Comparison of ENCODE assay signal across 27 cellular contexts in the genomic region with DNA sequence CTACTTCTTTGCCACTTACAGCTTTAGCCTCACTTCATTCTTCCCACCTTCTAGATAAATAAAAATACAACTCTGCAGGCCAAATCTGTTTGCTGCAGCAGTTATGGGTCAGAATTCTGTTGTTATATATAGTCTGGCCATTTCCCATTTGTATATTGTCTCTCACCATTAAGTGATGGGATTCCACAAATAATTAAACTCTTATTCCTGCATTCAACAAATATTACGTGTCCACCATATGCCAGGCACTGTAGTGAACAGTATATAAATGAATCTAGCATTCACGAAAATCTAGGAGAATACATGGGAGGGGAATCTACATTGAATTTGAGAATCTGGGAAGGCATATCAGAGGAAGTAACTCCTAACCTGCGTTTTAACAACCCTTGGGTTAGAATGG. TPM values are rescaled to one million over a fixed set of nuclear protein-coding genes. Genes with fewer than 3 reads are reported as not detected.
DNase-seq lines count a peak whose midpoint lies in the region; ATAC-seq, FAIRE-seq and TF ChIP-seq lines count a peak whose summit lies in the region.
"Had no signal": no experiment of that assay in that cellular context is flagged by ENCODE, and none has a peak within 500 bp of the region (broad histone marks: within the 10 kb centered on the region; RNA-seq: fewer than 3 reads in every experiment).

No MANE protein-coding gene starts in this region.

- H3K79me2 ChIP-seq in ACC112 (ENCODE audit: control insufficient read depth, insufficient read depth, low read length, unreplicated experiment) (no peaks in the 10 kb centered on the region), K562 (ENCODE audit: control insufficient read depth, insufficient read depth, low read length) (peaks cover 26% of the 10 kb centered on the region)

- DNase-seq in HFFc6: no peak
- DNase-seq in K562 (ENCODE audit: extremely low read depth in 1 of 4, low spot score in 3 of 4): no peak
- no peak for DNase-seq in osteocyte (ENCODE audit: extremely low spot score, unreplicated experiment)
- DNase-seq in HuH-7.5 (ENCODE audit: low spot score): no peak
- no peak for DNase-seq in ascending aorta (ENCODE audit: low spot score in 2 of 2)
- DNase-seq in NCI-H82 (lab: John Stamatoyannopoulos, UW): no peak
- no peak for DNase-seq in stimulated activated naive CD8-positive, alpha-beta T cell treated with anti-CD3 and anti-CD28 coated beads, Interleukin-15, Interleukin-2, amounts not matched to agents 100 U/mL and 50 U/mL, for 24 hours
- DNase-seq: activated CD4-positive, alpha-beta T cell treated with anti-CD3 and anti-CD28 coated beads for 1 hour; activated CD8-positive, alpha-beta T cell treated with anti-CD3 and anti-CD28 coated beads, Interleukin-2, amount 10 ng/mL, durations not matched to agents 7 days and 5 days; activated effector memory CD4-positive, alpha-beta T cell treated with anti-CD3 and anti-CD28 coated beads, Interleukin-2, amount 50 U/mL, for 16 hours; activated naive CD8-positive, alpha-beta T cell treated with anti-CD3 and anti-CD28 coated beads, Interleukin-2, amount 10 ng/mL, durations not matched to agents 7 days and 5 days; DMS79 treated with DMSO at 0.1 percent for 48 hours; effector CD4-positive, alpha-beta T cell; immature natural killer cell; naive thymus-derived CD8-positive, alpha-beta T cell; NCI-H2081; posterior cingulate gyrus; SHP77; stimulated activated CD4-positive, alpha-beta T cell treated with anti-CD3 and anti-CD28 coated beads, Interleukin-2, amount 100 ng/mL, for 24 hours; T-cell had no signal

- H3K27me3 Mint-ChIP-seq in HFFc6 (ENCODE audit: insufficient read depth) (peaks cover under 1% of the 10 kb centered on the region; the same call in 1 of the 2 replicates), osteocyte (ENCODE audit: unreplicated experiment) (no peaks in the 10 kb centered on the region)
- H3K27me3 Mint-ChIP-seq: brain; naive thymus-derived CD8-positive, alpha-beta T cell; T-cell had no signal

- ATAC-seq in K562: no peak
- no peak for ATAC-seq in stimulated activated naive CD8-positive, alpha-beta T cell treated with anti-CD3 and anti-CD28 coated beads, Interleukin-15, Interleukin-2, amounts not matched to agents 100 U/mL and 50 U/mL, for 24 hours
- ATAC-seq: activated CD8-positive, alpha-beta T cell treated with anti-CD3 and anti-CD28 coated beads, Interleukin-2, amount 10 ng/mL, durations not matched to agents 7 days and 5 days; naive thymus-derived CD8-positive, alpha-beta T cell; stimulated activated effector memory CD8-positive, alpha-beta T cell treated with anti-CD3 and anti-CD28 coated beads, Interleukin-12 subunit alpha, Interleukin-12 subunit beta, amount 100 ng/mL, for 72 hours; T-cell had no signal

- H3K27me3 ChIP-seq in ACC112 (ENCODE audit: insufficient read depth, low read length) (no peaks in the 10 kb centered on the region), K562 (ENCODE audit: control insufficient read depth in 2 of 2, insufficient read depth in 2 of 2, low read length in 2 of 2) (no peaks in the 10 kb centered on the region), ascending aorta (no peaks in the 10 kb centered on the region)
- H3K27me3 ChIP-seq: foreskin keratinocyte had no signal

- no peak for TF ChIP-seq CTCF in HFFc6 (IDR thresholded peaks at IDR 0.05)
- TF ChIP-seq CTCF in K562 (IDR thresholded peaks at IDR 0.05 in 2 of 3, conservative IDR thresholded peaks at IDR 0.05 in 1 of 3; ENCODE audit: insufficient read depth in 2 of 3, low read depth in 1 of 3, low read length in 3 of 3): no peak
- no peak for TF ChIP-seq CTCF in osteocyte (IDR thresholded peaks at IDR 0.05)
- TF ChIP-seq CTCF in ascending aorta (IDR thresholded peaks at IDR 0.05): no peak

- H2AFZ ChIP-seq in ACC112 (ENCODE audit: low read length, unreplicated experiment) (peak overlapping the region; percentile 88), K562 (ENCODE audit: low read depth, low read length) (peak overlapping the region; percentile 86; the same call in 1 of the 2 replicates)

- no peak for TF ChIP-seq EP300 in K562 (IDR thresholded peaks at IDR 0.05; ENCODE audit: low read length)

- no peak for FAIRE-seq in K562 (lab: Jason Lieb, UNC)
- FAIRE-seq: TTC549 had no signal

- no peaks in the 10 kb centered on the region for H3K36me3 ChIP-seq in ACC112 (ENCODE audit: insufficient read depth, low read length)
- no peaks in the 10 kb centered on the region for H3K36me3 ChIP-seq in K562 (ENCODE audit: control insufficient read depth, insufficient read depth, low read length)
- H3K36me3 ChIP-seq in ascending aorta: no peaks in the 10 kb centered on the region
- H3K36me3 ChIP-seq: HAP-1 had no signal

- H3K9me1 ChIP-seq in K562 (ENCODE audit: control insufficient read depth, insufficient read depth, low read length): no peaks in the 10 kb centered on the region

- no peak for TF ChIP-seq POLR2A in K562 (conservative IDR thresholded peaks at IDR 0.05)

- H3K4me3 Mint-ChIP-seq in HFFc6: peak overlapping the region; percentile 14; the same call in 1 of the 2 replicates
- H3K4me3 Mint-ChIP-seq in osteocyte (ENCODE audit: unreplicated experiment): no peak overlapping the region
- H3K4me3 Mint-ChIP-seq: activated CD8-positive, alpha-beta T cell treated with anti-CD3 and anti-CD28 coated beads, Interleukin-2, amount 10 ng/mL, durations not matched to agents 7 days and 5 days; activated naive CD8-positive, alpha-beta T cell treated with anti-CD3 and anti-CD28 coated beads, Interleukin-2, amount 10 ng/mL, durations not matched to agents 7 days and 5 days; immature natural killer cell; mesothelial cell of epicardium; naive thymus-derived CD8-positive, alpha-beta T cell; stimulated activated effector memory CD8-positive, alpha-beta T cell treated with anti-CD3 and anti-CD28 coated beads, Interleukin-12 subunit alpha, Interleukin-12 subunit beta, amount 100 ng/mL, for 72 hours; T-cell had no signal

- WGBS in K562 (ENCODE audit: insufficient coverage, low coverage, missing lambda C conversion rate): 46% methylated on average over 3 of the region's 3 CpGs

- H3K4me1 Mint-ChIP-seq in HFFc6 (ENCODE audit: low read depth) (peaks cover 55% of the 10 kb centered on the region), osteocyte (ENCODE audit: unreplicated experiment) (peaks cover 31% of the 10 kb centered on the region)
- H3K4me1 Mint-ChIP-seq: activated naive CD8-positive, alpha-beta T cell treated with anti-CD3 and anti-CD28 coated beads, Interleukin-2, amount 10 ng/mL, durations not matched to agents 7 days and 5 days; immature natural killer cell had no signal

- H4K20me1 ChIP-seq in K562 (replicated peaks; ENCODE audit: control insufficient read depth, insufficient read depth, low read length): no peaks in the 10 kb centered on the region

- H3K27ac ChIP-seq in ACC112 (ENCODE audit: low read depth, low read length): peak overlapping the region; percentile 73; the same call in 1 of the 2 replicates
- peak overlapping the region; percentile 56; the same call in 1 of the 3 replicates for H3K27ac ChIP-seq in K562 (ENCODE audit: extremely low read depth, low read depth, low read length)
- peak overlapping the region in 1 of 2 donors; percentile 65 for H3K27ac ChIP-seq in ascending aorta
- H3K27ac ChIP-seq: foreskin keratinocyte had no signal

- BruUV-seq in K562 (replicated peaks; lab: Mats Ljungman, UMichigan): no TSS peak

- peaks cover under 1% of the 10 kb centered on the region; the same call in 1 of the 2 replicates for H3K36me3 Mint-ChIP-seq in HFFc6 (ENCODE audit: low read depth)
- no peaks in the 10 kb centered on the region for H3K36me3 Mint-ChIP-seq in osteocyte (ENCODE audit: unreplicated experiment)
- H3K36me3 Mint-ChIP-seq: activated naive CD8-positive, alpha-beta T cell treated with anti-CD3 and anti-CD28 coated beads, Interleukin-2, amount 10 ng/mL, durations not matched to agents 7 days and 5 days; brain; immature natural killer cell; mesothelial cell of epicardium; naive thymus-derived CD8-positive, alpha-beta T cell; stimulated activated effector memory CD8-positive, alpha-beta T cell treated with anti-CD3 and anti-CD28 coated beads, Interleukin-12 subunit alpha, Interleukin-12 subunit beta, amount 100 ng/mL, for 72 hours; T-cell had no signal

- peak overlapping the region in 1 of 2 experiments; percentile 52; a peak in 1 of 4 replicates for H3K9ac ChIP-seq in K562 (ENCODE audit: insufficient read depth in 1 of 2, low read depth in 2 of 2, low read length in 2 of 2)

- peaks cover 38% of the 10 kb centered on the region for H3K4me1 ChIP-seq in ACC112 (ENCODE audit: control insufficient read depth, insufficient read depth, low read length, unreplicated experiment)
- H3K4me1 ChIP-seq in K562 (replicated peaks in 1 of 2; ENCODE audit: control insufficient read depth in 2 of 2, insufficient read depth in 2 of 2, low read length in 2 of 2): peaks cover 19 to 34% of the 10 kb centered on the region in 2 experiments
- H3K4me1 ChIP-seq in ascending aorta: peaks cover 0 to 9% of the 10 kb centered on the region in 2 donors

- in situ Hi-C loops in K562 (cut with MboI): no loop called here

- H3K9me3 ChIP-seq in K562 (replicated peaks; ENCODE audit: control insufficient read depth, insufficient read depth, low read depth, low read length): no peaks in the 10 kb centered on the region
- no peaks in the 10 kb centered on the region for H3K9me3 ChIP-seq in ascending aorta
- H3K9me3 ChIP-seq: HAP-1 had no signal

- POLR2A ChIA-PET in K562 (lab: Yijun Ruan, JAX): interaction anchor here (1.1 kb wide), 1 partner anchor 11 kb away, joined by 7 read pairs; the partner anchor contains the start of gene CDC73

- H3K27ac Mint-ChIP-seq in HFFc6 (peak overlapping the region; percentile 87), osteocyte (ENCODE audit: unreplicated experiment) (peak overlapping the region; percentile 50)
- H3K27ac Mint-ChIP-seq: activated CD8-positive, alpha-beta T cell treated with anti-CD3 and anti-CD28 coated beads, Interleukin-2, amount 10 ng/mL, durations not matched to agents 7 days and 5 days; activated naive CD8-positive, alpha-beta T cell treated with anti-CD3 and anti-CD28 coated beads, Interleukin-2, amount 10 ng/mL, durations not matched to agents 7 days and 5 days; immature natural killer cell; naive thymus-derived CD8-positive, alpha-beta T cell; stimulated activated effector memory CD8-positive, alpha-beta T cell treated with anti-CD3 and anti-CD28 coated beads, Interleukin-12 subunit alpha, Interleukin-12 subunit beta, amount 100 ng/mL, for 72 hours; T-cell had no signal

- intact Hi-C loops in K562 (cut with micrococcal nuclease) (no loop called here), ascending aorta (cut with DNase I) (no loop called here)

- TF ChIP-seq RAD21 in K562 (CRISPR knock-in tag; conservative IDR thresholded peaks at IDR 0.05 in 1 of 2, IDR thresholded peaks at IDR 0.05 in 1 of 2): no peak

- H3K4me3 ChIP-seq in ACC112 (ENCODE audit: low read depth, low read length): no peak overlapping the region
- H3K4me3 ChIP-seq in K562: no peak overlapping the region
- no peak overlapping the region for H3K4me3 ChIP-seq in ascending aorta
- H3K4me3 ChIP-seq: HAP-1 had no signal

- H3K9me3 Mint-ChIP-seq in HFFc6 (peaks cover under 1% of the 10 kb centered on the region; the same call in 1 of the 2 replicates), osteocyte (ENCODE audit: unreplicated experiment) (no peaks in the 10 kb centered on the region)
- H3K9me3 Mint-ChIP-seq: activated naive CD8-positive, alpha-beta T cell treated with anti-CD3 and anti-CD28 coated beads, Interleukin-2, amount 10 ng/mL, durations not matched to agents 7 days and 5 days; brain; immature natural killer cell; mesothelial cell of epicardium; naive thymus-derived CD8-positive, alpha-beta T cell; stimulated activated effector memory CD8-positive, alpha-beta T cell treated with anti-CD3 and anti-CD28 coated beads, Interleukin-12 subunit alpha, Interleukin-12 subunit beta, amount 100 ng/mL, for 72 hours; T-cell had no signal

- CTCF ChIA-PET in K562 (lab: Yijun Ruan, JAX; ENCODE audit: low intra/inter-chr PET ratio): no interaction called here

- H3K4me2 ChIP-seq in K562 (ENCODE audit: insufficient read depth, low read length): no peak overlapping the region

RNA-seq across cellular contexts. Expression of gene GLRX2, which starts 5.7 kb away (rescaled TPM):
- 10 to 100 TPM; 32.8 to 39.1 (median 34.7) TPM for total RNA-seq in HFFc6 (2021; fragmentation: NEBNext Ultra II Directional; extraction: Animal tissue kit (Norgen Biotek cat#: 25700))
- 4.8 and 10.3 TPM in 2 replicates for total RNA-seq in K562 (2011; cell fraction: chromatin; rRNA removed; ENCODE audit: low replicate concordance)
- 2.8 and 4.2 TPM in 2 replicates for total RNA-seq in K562 (2011; cell fraction: nucleolus; rRNA removed)
- 4.3 and 8.2 TPM in 2 replicates for total RNA-seq in K562 (2011; cell fraction: nucleoplasm; rRNA removed)
- total RNA-seq in K562 (2014; rRNA removed): 29.4 and 54.2 TPM in 2 replicates
- 82.6 and 99.3 TPM in 2 replicates for total RNA-seq in K562 (2014; rRNA removed; fragmentation: Illumina TruSeq; extraction: Trizol)
- 61.4 and 72.1 TPM in 2 replicates for total RNA-seq in K562 (2015; rRNA removed; fragmentation: Illumina TruSeq; extraction: Trizol)
- 64.2 and 69.5 TPM in 2 replicates for total RNA-seq in K562 (2021)
- 21.4 and 47.8 TPM in 2 replicates for polyA plus RNA-seq in K562 (2011; rRNA removed)
- 10.6 and 15.4 TPM in 2 replicates for polyA plus RNA-seq in K562 (2011; cell fraction: cytosol; rRNA removed)
- polyA plus RNA-seq in K562 (2011; cell fraction: nucleus; rRNA removed): 7.8 and 8.6 TPM in 2 replicates
- polyA plus RNA-seq in K562 (2012): 56.4 and 76.0 TPM in 2 replicates
- 47.7 and 55.1 TPM in 2 replicates for polyA plus RNA-seq in K562 (2014; fragmentation: Illumina TruSeq; extraction: Trizol)
- polyA plus RNA-seq in K562 (2014; fragmentation: Nextera tagmentation; extraction: Ambion mirVana): 10 to 100 TPM; 13.3 to 16.8 TPM
- polyA plus RNA-seq in K562 (2014; rRNA removed): 62.2 and 62.4 TPM in 2 replicates
- 9.6 and 14.7 TPM in 2 replicates for polyA minus RNA-seq in K562 (2011; rRNA and poly(A)+ RNA removed)
- 5.5 and 6.5 TPM in 2 replicates for polyA minus RNA-seq in K562 (2011; cell fraction: cytosol; rRNA and poly(A)+ RNA removed)
- 3.6 and 5.6 TPM in 2 replicates for polyA minus RNA-seq in K562 (2011; cell fraction: nucleus; rRNA and poly(A)+ RNA removed)
- 22.7 and 24.3 TPM in 2 replicates for total RNA-seq in osteocyte
- total RNA-seq in ascending aorta: 2.8 TPM

RNA-seq across cellular contexts. Expression of gene CDC73, which starts 11.0 kb away (rescaled TPM):
- total RNA-seq in HFFc6 (2021; fragmentation: NEBNext Ultra II Directional; extraction: Animal tissue kit (Norgen Biotek cat#: 25700)): 10 to 100 TPM; 62.8 to 71.6 (median 65.2) TPM
- 67.4 and 171 TPM in 2 replicates for total RNA-seq in K562 (2011; cell fraction: chromatin; rRNA removed; ENCODE audit: low replicate concordance)
- total RNA-seq in K562 (2011; cell fraction: nucleolus; rRNA removed): 19.8 and 31.1 TPM in 2 replicates
- 63.6 and 113 TPM in 2 replicates for total RNA-seq in K562 (2011; cell fraction: nucleoplasm; rRNA removed)
- total RNA-seq in K562 (2014; rRNA removed): 19.0 and 20.1 TPM in 2 replicates
- total RNA-seq in K562 (2014; rRNA removed; fragmentation: Illumina TruSeq; extraction: Trizol): 30.1 and 33.8 TPM in 2 replicates
- total RNA-seq in K562 (2015; rRNA removed; fragmentation: Illumina TruSeq; extraction: Trizol): 23.6 and 26.0 TPM in 2 replicates
- 57.1 and 60.5 TPM in 2 replicates for total RNA-seq in K562 (2021)
- polyA plus RNA-seq in K562 (2011; rRNA removed): 41.3 and 61.7 TPM in 2 replicates
- 7.8 and 13.1 TPM in 2 replicates for polyA plus RNA-seq in K562 (2011; cell fraction: cytosol; rRNA removed)
- polyA plus RNA-seq in K562 (2011; cell fraction: nucleus; rRNA removed): 12.3 and 15.1 TPM in 2 replicates
- polyA plus RNA-seq in K562 (2012): 18.3 and 35.0 TPM in 2 replicates
- polyA plus RNA-seq in K562 (2014; fragmentation: Illumina TruSeq; extraction: Trizol): 35.1 and 42.5 TPM in 2 replicates
- 10 to 100 TPM; 23.7 to 28.7 TPM for polyA plus RNA-seq in K562 (2014; fragmentation: Nextera tagmentation; extraction: Ambion mirVana)
- 28.8 and 30.1 TPM in 2 replicates for polyA plus RNA-seq in K562 (2014; rRNA removed)
- 122 and 129 TPM in 2 replicates for polyA minus RNA-seq in K562 (2011; rRNA and poly(A)+ RNA removed)
- 24.0 and 28.8 TPM in 2 replicates for polyA minus RNA-seq in K562 (2011; cell fraction: cytosol; rRNA and poly(A)+ RNA removed)
- 42.7 and 68.6 TPM in 2 replicates for polyA minus RNA-seq in K562 (2011; cell fraction: nucleus; rRNA and poly(A)+ RNA removed)
- total RNA-seq in osteocyte: 69.5 and 73.3 TPM in 2 replicates
- total RNA-seq in ascending aorta: 26.5 TPM

RNA-seq across cellular contexts. Expression of gene RO60, which starts 51.5 kb away (rescaled TPM):
- total RNA-seq in HFFc6 (2021; fragmentation: NEBNext Ultra II Directional; extraction: Animal tissue kit (Norgen Biotek cat#: 25700)): 10 to 100 TPM; 59.7 to 79.0 (median 61.8) TPM
- 38.1 and 70.7 TPM in 2 replicates for total RNA-seq in K562 (2011; cell fraction: chromatin; rRNA removed; ENCODE audit: low replicate concordance)
- 42.0 and 43.2 TPM in 2 replicates for total RNA-seq in K562 (2011; cell fraction: nucleolus; rRNA removed)
- total RNA-seq in K562 (2011; cell fraction: nucleoplasm; rRNA removed): 50.5 and 80.9 TPM in 2 replicates
- total RNA-seq in K562 (2014; rRNA removed): 118 and 156 TPM in 2 replicates
- 128 and 147 TPM in 2 replicates for total RNA-seq in K562 (2014; rRNA removed; fragmentation: Illumina TruSeq; extraction: Trizol)
- 128 TPM in 2 replicates for total RNA-seq in K562 (2015; rRNA removed; fragmentation: Illumina TruSeq; extraction: Trizol)
- 101 and 110 TPM in 2 replicates for total RNA-seq in K562 (2021)
- 46.1 and 56.4 TPM in 2 replicates for polyA plus RNA-seq in K562 (2011; rRNA removed)
- polyA plus RNA-seq in K562 (2011; cell fraction: cytosol; rRNA removed): 24.7 and 26.1 TPM in 2 replicates
- polyA plus RNA-seq in K562 (2011; cell fraction: nucleus; rRNA removed): 19.7 and 22.2 TPM in 2 replicates
- polyA plus RNA-seq in K562 (2012): 22.6 and 31.7 TPM in 2 replicates
- polyA plus RNA-seq in K562 (2014; fragmentation: Illumina TruSeq; extraction: Trizol): 24.9 and 28.5 TPM in 2 replicates
- polyA plus RNA-seq in K562 (2014; fragmentation: Nextera tagmentation; extraction: Ambion mirVana): 100 to 1,000 TPM in 1 of 2 experiments, 10 to 100 TPM in 1; 49.2 to 187 TPM
- polyA plus RNA-seq in K562 (2014; rRNA removed): 27.7 and 32.0 TPM in 2 replicates
- 285 and 314 TPM in 2 replicates for polyA minus RNA-seq in K562 (2011; rRNA and poly(A)+ RNA removed)
- polyA minus RNA-seq in K562 (2011; cell fraction: cytosol; rRNA and poly(A)+ RNA removed): 101 and 165 TPM in 2 replicates
- 65.4 and 95.5 TPM in 2 replicates for polyA minus RNA-seq in K562 (2011; cell fraction: nucleus; rRNA and poly(A)+ RNA removed)
- 97.4 and 104 TPM in 2 replicates for total RNA-seq in osteocyte
- 56.2 TPM for total RNA-seq in ascending aorta

RNA-seq across cellular contexts. Expression of gene UCHL5, which starts 51.7 kb away (rescaled TPM):
- 10 to 100 TPM; 24.1 to 34.1 (median 29.4) TPM for total RNA-seq in HFFc6 (2021; fragmentation: NEBNext Ultra II Directional; extraction: Animal tissue kit (Norgen Biotek cat#: 25700))
- 52.2 and 140 TPM in 2 replicates for total RNA-seq in K562 (2011; cell fraction: chromatin; rRNA removed; ENCODE audit: low replicate concordance)
- total RNA-seq in K562 (2011; cell fraction: nucleolus; rRNA removed): 19.7 and 27.2 TPM in 2 replicates
- 59.5 and 113 TPM in 2 replicates for total RNA-seq in K562 (2011; cell fraction: nucleoplasm; rRNA removed)
- total RNA-seq in K562 (2014; rRNA removed) (85.4 and 85.6 TPM in 2 replicates), K562 (2014; rRNA removed; fragmentation: Illumina TruSeq; extraction: Trizol) (114 and 132 TPM in 2 replicates), K562 (2015; rRNA removed; fragmentation: Illumina TruSeq; extraction: Trizol) (117 and 122 TPM in 2 replicates), K562 (2021) (133 and 138 TPM in 2 replicates), osteocyte (26.7 and 34.5 TPM in 2 replicates), ascending aorta (4.2 TPM)
- polyA plus RNA-seq in K562 (2011; rRNA removed) (117 and 174 TPM in 2 replicates), K562 (2014; fragmentation: Illumina TruSeq; extraction: Trizol) (188 and 206 TPM in 2 replicates), K562 (2014; fragmentation: Nextera tagmentation; extraction: Ambion mirVana) (10 to 100 TPM; 61.0 to 68.9 TPM), K562 (2014; rRNA removed) (151 and 180 TPM in 2 replicates)
- 21.6 and 39.4 TPM in 2 replicates for polyA plus RNA-seq in K562 (2011; cell fraction: cytosol; rRNA removed)
- 38.3 and 58.5 TPM in 2 replicates for polyA plus RNA-seq in K562 (2011; cell fraction: nucleus; rRNA removed)
- 89.5 and 112 TPM in 2 replicates for polyA plus RNA-seq in K562 (2012)
- 168 and 179 TPM in 2 replicates for polyA minus RNA-seq in K562 (2011; rRNA and poly(A)+ RNA removed)
- 44.0 and 70.9 TPM in 2 replicates for polyA minus RNA-seq in K562 (2011; cell fraction: cytosol; rRNA and poly(A)+ RNA removed)
- polyA minus RNA-seq in K562 (2011; cell fraction: nucleus; rRNA and poly(A)+ RNA removed): 62.3 and 92.4 TPM in 2 replicates
